Comparison of ENCODE assay signal across 16 cellular contexts in the genomic region with DNA sequence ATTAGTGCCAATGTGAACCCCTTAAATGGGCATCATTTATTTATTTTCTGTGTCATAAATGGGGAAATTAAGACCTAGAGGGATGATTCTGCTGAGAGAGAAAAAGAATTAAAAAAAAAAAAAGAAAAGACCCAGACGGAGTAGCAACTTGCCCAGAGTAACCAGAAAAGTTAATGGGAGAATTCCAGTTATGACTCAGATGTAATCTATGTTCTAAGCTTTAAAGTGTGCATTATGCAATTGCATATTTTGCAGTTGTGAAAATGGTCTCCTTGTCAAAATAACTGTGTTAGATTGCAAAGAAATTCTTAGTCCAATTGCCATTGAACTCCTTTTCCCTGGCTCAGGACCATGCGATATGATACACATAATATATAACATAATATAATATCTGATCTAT. TPM values are rescaled to one million over a fixed set of nuclear protein-coding genes. Genes with fewer than 3 reads are reported as not detected.
A peak's percentile ranks its signal among the peaks of the same experiment; 100 is the strongest.
DNase-seq lines count a peak whose midpoint lies in the region; ATAC-seq and TF ChIP-seq lines count a peak whose summit lies in the region.
"Had no signal": no experiment of that assay in that cellular context is flagged by ENCODE, and none has a peak within 500 bp of the region (broad histone marks: within the 10 kb centered on the region; RNA-seq: fewer than 3 reads in every experiment).

No MANE protein-coding gene starts in this region.

- TF ChIP-seq CTCF in SK-N-SH (IDR thresholded peaks at IDR 0.05) (no peak), fibroblast of pulmonary artery (IDR thresholded peaks at IDR 0.05; ENCODE audit: low read length, missing control alignments) (no peak), smooth muscle cell (IDR thresholded peaks at IDR 0.05; ENCODE audit: borderline replicate concordance, insufficient read depth, poor library complexity, severe bottlenecking) (no peak)

- no peak for TF ChIP-seq EP300 in SK-N-SH (IDR thresholded peaks at IDR 0.05; ENCODE audit: borderline replicate concordance in 1 of 2, low read depth in 1 of 2, low read length in 1 of 2)

- H3K27ac ChIP-seq in SK-N-SH (ENCODE audit: low read depth in 2 of 2, low read length in 1 of 2) (no peak overlapping the region), smooth muscle cell (ENCODE audit: low read depth) (no peak overlapping the region)
- H3K27ac ChIP-seq: right atrium auricular region had no signal

- H3K79me2 ChIP-seq in SK-N-SH (ENCODE audit: insufficient read depth) = no peaks in the 10 kb centered on the region
- H3K79me2 ChIP-seq in smooth muscle cell (ENCODE audit: low read depth) = no peaks in the 10 kb centered on the region

- H3K4me3 ChIP-seq in SK-N-SH (ENCODE audit: low read depth in 2 of 2, low read length in 1 of 2) (no peak overlapping the region), fibroblast of pulmonary artery (replicated peaks; ENCODE audit: low read depth, low read length) (no peak overlapping the region), smooth muscle cell (no peak overlapping the region)
- H3K4me3 ChIP-seq: right atrium auricular region had no signal

- H3K9me3 ChIP-seq in SK-N-SH (no peaks in the 10 kb centered on the region), smooth muscle cell (replicated peaks; ENCODE audit: low read depth) (no peaks in the 10 kb centered on the region)
- H3K9me3 ChIP-seq: right atrium auricular region had no signal

- no peaks in the 10 kb centered on the region for H3K4me1 Mint-ChIP-seq in stimulated activated effector memory CD8-positive, alpha-beta T cell treated with anti-CD3 and anti-CD28 coated beads, Interleukin-12 subunit alpha, Interleukin-12 subunit beta, amount 100 ng/mL, for 72 hours
- H3K4me1 Mint-ChIP-seq: stimulated activated naive CD8-positive, alpha-beta T cell treated with anti-CD3 and anti-CD28 coated beads, Interleukin-15, amount 100 ng/mL, for 72 hours had no signal

- no peaks in the 10 kb centered on the region for H3K36me3 Mint-ChIP-seq in stimulated activated effector memory CD8-positive, alpha-beta T cell treated with anti-CD3 and anti-CD28 coated beads, Interleukin-12 subunit alpha, Interleukin-12 subunit beta, amount 100 ng/mL, for 72 hours

- H3K9me3 Mint-ChIP-seq in stimulated activated effector memory CD8-positive, alpha-beta T cell treated with anti-CD3 and anti-CD28 coated beads, Interleukin-12 subunit alpha, Interleukin-12 subunit beta, amount 100 ng/mL, for 72 hours = no peaks in the 10 kb centered on the region
- H3K9me3 Mint-ChIP-seq: stimulated activated naive CD8-positive, alpha-beta T cell treated with anti-CD3 and anti-CD28 coated beads, Interleukin-15, amount 100 ng/mL, for 72 hours had no signal

- H3F3A ChIP-seq in SK-N-SH (replicated peaks; ENCODE audit: insufficient read depth) (peaks cover 8% of the 10 kb centered on the region), smooth muscle cell (ENCODE audit: low read depth) (no peaks in the 10 kb centered on the region)

- no peak overlapping the region for H3K27ac Mint-ChIP-seq in stimulated activated effector memory CD8-positive, alpha-beta T cell treated with anti-CD3 and anti-CD28 coated beads, Interleukin-12 subunit alpha, Interleukin-12 subunit beta, amount 100 ng/mL, for 72 hours
- H3K27ac Mint-ChIP-seq: stimulated activated naive CD8-positive, alpha-beta T cell treated with anti-CD3 and anti-CD28 coated beads, Interleukin-15, amount 100 ng/mL, for 72 hours; T-helper 17 cell had no signal

- H3K4me2 ChIP-seq in SK-N-SH (no peak overlapping the region), smooth muscle cell (peak overlapping the region; percentile 71)

- CTCF ChIA-PET in SK-N-SH (lab: Yijun Ruan, JAX) = interaction anchor here (1.0 to 1.8 kb wide), 5 partner anchors 9 to 38 kb away, joined by 4 to 6 read pairs (median 4); no protein-coding TSS in a partner anchor

- H3K4me1 ChIP-seq in SK-N-SH (ENCODE audit: control insufficient read depth in 1 of 2, insufficient read depth in 2 of 2, low read depth in 1 of 2, low read length in 1 of 2) = peaks cover 0 to 9% of the 10 kb centered on the region in 2 experiments; a peak in 1 of 4 replicates
- peaks cover 7% of the 10 kb centered on the region for H3K4me1 ChIP-seq in smooth muscle cell (ENCODE audit: low read depth)

- no peak overlapping the region for H3K4me3 Mint-ChIP-seq in stimulated activated effector memory CD8-positive, alpha-beta T cell treated with anti-CD3 and anti-CD28 coated beads, Interleukin-12 subunit alpha, Interleukin-12 subunit beta, amount 100 ng/mL, for 72 hours
- H3K4me3 Mint-ChIP-seq: stimulated activated naive CD8-positive, alpha-beta T cell treated with anti-CD3 and anti-CD28 coated beads, Interleukin-15, amount 100 ng/mL, for 72 hours; T-helper 17 cell had no signal

- H3K27me3 ChIP-seq in SK-N-SH (ENCODE audit: insufficient read depth) (no peaks in the 10 kb centered on the region), smooth muscle cell (ENCODE audit: low read depth) (no peaks in the 10 kb centered on the region)
- H3K27me3 ChIP-seq: right atrium auricular region had no signal

- H2AFZ ChIP-seq in SK-N-SH (ENCODE audit: low read depth) = no peak overlapping the region
- no peak overlapping the region for H2AFZ ChIP-seq in smooth muscle cell (ENCODE audit: low read depth)

- no peak for ATAC-seq in stimulated activated effector memory CD8-positive, alpha-beta T cell treated with anti-CD3 and anti-CD28 coated beads, Interleukin-12 subunit alpha, Interleukin-12 subunit beta, amount 100 ng/mL, for 72 hours
- ATAC-seq: stimulated activated naive CD8-positive, alpha-beta T cell treated with anti-CD3 and anti-CD28 coated beads, Interleukin-15, amount 100 ng/mL, for 72 hours; T-helper 17 cell had no signal

- no peak for TF ChIP-seq RAD21 in SK-N-SH (IDR thresholded peaks at IDR 0.05; ENCODE audit: low read length)

- H3K36me3 ChIP-seq in SK-N-SH (replicated peaks in 1 of 2; ENCODE audit: control insufficient read depth in 1 of 2, insufficient read depth in 2 of 2, low read length in 1 of 2) (no peaks in the 10 kb centered on the region), smooth muscle cell (ENCODE audit: low read depth) (no peaks in the 10 kb centered on the region)
- H3K36me3 ChIP-seq: right atrium auricular region had no signal

- POLR2A ChIA-PET in SK-N-SH (lab: Yijun Ruan, JAX) = no interaction called here

- no peaks in the 10 kb centered on the region for H3K9me2 ChIP-seq in SK-N-SH

- peak; percentile 63 for DNase-seq in GM04503 (ENCODE audit: low read depth)
- DNase-seq in SK-N-SH = no peak
- peak; percentile 88 for DNase-seq in fibroblast of pulmonary artery (ENCODE audit: low read depth)
- no peak for DNase-seq in smooth muscle cell (lab: John Stamatoyannopoulos, UW; ENCODE audit: unreplicated experiment)
- DNase-seq in stimulated activated effector memory CD8-positive, alpha-beta T cell treated with anti-CD3 and anti-CD28 coated beads, Interleukin-12 subunit alpha, Interleukin-12 subunit beta, amount 100 ng/mL, for 72 hours (ENCODE audit: low spot score in 2 of 2) = no peak
- no peak for DNase-seq in NCI-H1105 treated with DMSO at 0.1 percent for 48 hours (lab: John Stamatoyannopoulos, UW)
- no peak for DNase-seq in ureter (ENCODE audit: low spot score)
- DNase-seq: anterior cingulate cortex; COR-L47; effector CD8-positive, alpha-beta T cell; head of caudate nucleus; left cardiac atrium; NCI-H345; stimulated activated naive CD8-positive, alpha-beta T cell treated with anti-CD3 and anti-CD28 coated beads, Interleukin-15, amount 100 ng/mL, for 72 hours; T-helper 17 cell had no signal

- 75% methylated on average over 2 of the region's 2 CpGs for WGBS in SK-N-SH (ENCODE audit: low lambda C conversion rate)
- 50% methylated on average over 2 of the region's 2 CpGs for WGBS in smooth muscle cell (ENCODE audit: low lambda C conversion rate)

- H4K20me1 ChIP-seq in SK-N-SH (ENCODE audit: insufficient read depth) (no peaks in the 10 kb centered on the region), smooth muscle cell (ENCODE audit: low read depth) (no peaks in the 10 kb centered on the region)

- H3K9ac ChIP-seq in SK-N-SH (no peak overlapping the region), smooth muscle cell (ENCODE audit: low read depth) (no peak overlapping the region)

TF ChIP-seq in SK-N-SH, 30 proteins besides CTCF, POLR2A, EP300 and RAD21 (continues in another document):
- TF ChIP-seq TAF1 (IDR thresholded peaks at IDR 0.05; ENCODE audit: borderline replicate concordance, low read depth, low read length) (no peak), FOXJ3 (CRISPR knock-in tag; IDR thresholded peaks at IDR 0.05) (no peak), TEAD4 (IDR thresholded peaks at IDR 0.05; ENCODE audit: borderline replicate concordance, insufficient read depth) (peak; percentile 32; the same call in 1 of the 2 replicates), POLR2AphosphoS5 (IDR thresholded peaks at IDR 0.05; ENCODE audit: low read depth, low read length) (no peak), GABPA (IDR thresholded peaks at IDR 0.05; ENCODE audit: low read depth) (no peak), FOXM1 (IDR thresholded peaks at IDR 0.05; ENCODE audit: low read depth) (no peak), FOSL2 (IDR thresholded peaks at IDR 0.05; ENCODE audit: borderline replicate concordance, low read depth) (peak; percentile 60; the same call in 1 of the 2 replicates), SMC3 (IDR thresholded peaks at IDR 0.05; ENCODE audit: low read depth, low read length) (no peak), TCF12 (IDR thresholded peaks at IDR 0.05) (no peak), SIN3A (IDR thresholded peaks at IDR 0.05; ENCODE audit: borderline replicate concordance, low read depth, low read length) (no peak)
- TF ChIP-seq, protein P1, sequence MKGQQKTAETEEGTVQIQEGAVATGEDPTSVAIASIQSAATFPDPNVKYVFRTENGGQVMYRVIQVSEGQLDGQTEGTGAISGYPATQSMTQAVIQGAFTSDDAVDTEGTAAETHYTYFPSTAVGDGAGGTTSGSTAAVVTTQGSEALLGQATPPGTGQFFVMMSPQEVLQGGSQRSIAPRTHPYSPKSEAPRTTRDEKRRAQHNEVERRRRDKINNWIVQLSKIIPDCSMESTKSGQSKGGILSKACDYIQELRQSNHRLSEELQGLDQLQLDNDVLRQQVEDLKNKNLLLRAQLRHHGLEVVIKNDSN (IDR thresholded peaks at IDR 0.05; ENCODE audit: borderline replicate concordance, low read depth) = no peak
- TF ChIP-seq, protein P2, sequence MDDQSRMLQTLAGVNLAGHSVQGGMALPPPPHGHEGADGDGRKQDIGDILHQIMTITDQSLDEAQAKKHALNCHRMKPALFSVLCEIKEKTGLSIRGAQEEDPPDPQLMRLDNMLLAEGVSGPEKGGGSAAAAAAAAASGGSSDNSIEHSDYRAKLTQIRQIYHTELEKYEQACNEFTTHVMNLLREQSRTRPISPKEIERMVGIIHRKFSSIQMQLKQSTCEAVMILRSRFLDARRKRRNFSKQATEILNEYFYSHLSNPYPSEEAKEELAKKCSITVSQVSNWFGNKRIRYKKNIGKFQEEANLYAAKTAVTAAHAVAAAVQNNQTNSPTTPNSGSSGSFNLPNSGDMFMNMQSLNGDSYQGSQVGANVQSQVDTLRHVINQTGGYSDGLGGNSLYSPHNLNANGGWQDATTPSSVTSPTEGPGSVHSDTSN (IDR thresholded peaks at IDR 0.05) = no peak

RNA-seq across cellular contexts. Expression of a gene that starts 38.6 kb away (rescaled TPM):
- polyA plus RNA-seq in SK-N-SH (2012; rRNA removed) = 37.8 and 57.8 TPM in 2 replicates
- 28.9 and 45.2 TPM in 2 replicates for polyA plus RNA-seq in SK-N-SH (2012; cell fraction: cytosol; rRNA removed)
- polyA plus RNA-seq in SK-N-SH (2012; cell fraction: nucleus; rRNA removed) = 179 and 233 TPM in 2 replicates
- 40.0 and 46.7 TPM in 2 replicates for total RNA-seq in smooth muscle cell
- 96.5 and 146 TPM in 2 replicates for polyA plus RNA-seq in smooth muscle cell
- total RNA-seq in ureter = 266 TPM

Comparison
In these comparisons a context has a peak if more than half of its experiments do, and no peak if none do; other contexts are left out.
1. DNase-seq: peak in GM04503 (single experiment) and fibroblast of pulmonary artery (single experiment); none in SK-N-SH (single experiment), smooth muscle cell (single experiment), stimulated activated effector memory CD8-positive, alpha-beta T cell treated with anti-CD3 and anti-CD28 coated beads, Interleukin-12 subunit alpha, Interleukin-12 subunit beta, amount 100 ng/mL, for 72 hours (0 of 2), NCI-H1105 treated with DMSO at 0.1 percent for 48 hours (single experiment) and ureter (single experiment).